33 cellular contexts compared by ENCODE assay signal in the genomic region with DNA sequence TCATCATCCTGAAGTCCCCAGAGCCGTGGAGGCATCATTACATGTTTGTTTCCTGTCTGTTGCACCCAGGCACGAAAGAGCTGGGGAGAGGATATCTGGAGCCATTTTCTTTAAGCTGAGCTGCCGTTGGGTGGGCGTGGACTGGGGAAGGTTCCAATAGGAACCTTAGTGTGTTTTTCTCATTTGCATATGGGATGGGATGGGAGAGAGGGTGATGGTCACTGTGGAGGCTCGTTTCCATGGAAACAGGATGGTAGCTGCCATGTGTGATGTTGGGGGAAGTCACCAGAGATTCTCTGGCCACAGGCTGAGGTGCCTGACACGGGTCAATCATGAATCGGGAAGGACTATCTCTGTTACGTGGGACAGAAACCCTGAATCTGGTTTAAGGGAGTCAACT. TPM values are rescaled to one million over a fixed set of nuclear protein-coding genes. Genes with fewer than 3 reads are reported as not detected.
"Had no signal": no experiment of that assay in that cellular context is flagged by ENCODE, and none has a peak within 500 bp of the region (broad histone marks: within the 10 kb centered on the region; RNA-seq: fewer than 3 reads in every experiment).

No MANE protein-coding gene starts in this region.

- H3K27me3 Mint-ChIP-seq: activated naive CD8-positive, alpha-beta T cell; activated T-cell treated with anti-CD3 and anti-CD28 coated beads, Interleukin-2, amount 50 U/mL, for 24 hours; activated T-helper 17 cell treated with anti-CD3 and anti-CD28 coated beads, Interleukin-2, amount 50 U/mL, for 72 hours; T-helper 17 cell had no signal

- H3K4me2 ChIP-seq: hepatocyte had no signal

- H3K4me3 Mint-ChIP-seq: activated CD4-positive, alpha-beta memory T cell treated with anti-CD3 and anti-CD28 coated beads, Interleukin-2, amount 10 ng/mL, durations not matched to agents 7 days and 5 days; activated CD4-positive, alpha-beta T cell treated with anti-CD3 and anti-CD28 coated beads, Interleukin-2, amount 10 ng/mL, durations not matched to agents 7 days and 5 days; activated naive CD8-positive, alpha-beta T cell; activated T-cell treated with anti-CD3 and anti-CD28 coated beads, Interleukin-2, amount 50 U/mL, for 24 hours; activated T-helper 17 cell treated with anti-CD3 and anti-CD28 coated beads, Interleukin-2, amount 50 U/mL, for 72 hours; dendritic cell treated with granulocyte-macrophage colony-stimulating factor and Interleukin-4, amounts not matched to agents 40 ng/mL and 50 ng/mL, for 4 days; effector memory CD8-positive, alpha-beta T cell; T-helper 17 cell; T-helper 2 cell treated with Interferon-gamma antibody and Interleukin-4, amounts not matched to agents 5 μg/mL and 100 μg/mL, for 36 hours had no signal

- DNase-seq: activated CD4-positive, alpha-beta memory T cell treated with anti-CD3 and anti-CD28 coated beads, Interleukin-2, amount 10 ng/mL, durations not matched to agents 7 days and 5 days; activated CD4-positive, alpha-beta T cell treated with anti-CD3 and anti-CD28 coated beads for 1 hour; activated CD4-positive, alpha-beta T cell treated with anti-CD3 and anti-CD28 coated beads for 4 hours; activated CD4-positive, alpha-beta T cell treated with anti-CD3 and anti-CD28 coated beads, Interleukin-2, amount 10 ng/mL, durations not matched to agents 7 days and 5 days; activated CD4-positive, alpha-beta T cell treated with anti-CD3 and anti-CD28 coated beads, Interleukin-2, amount 50 U/mL, for 4 hours; activated CD8-positive, alpha-beta memory T cell treated with anti-CD3 and anti-CD28 coated beads, Interleukin-2, amount 50 U/mL, for 48 hours; activated effector memory CD4-positive, alpha-beta T cell treated with Interleukin-2 at 50 U/mL for 16 hours; activated gamma-delta T cell treated with Interleukin-2 at 50 U/mL for 16 hours; activated naive CD4-positive, alpha-beta T cell treated with anti-CD3 and anti-CD28 coated beads, Interleukin-2, amount 50 U/mL, for 16 hours; activated naive CD4-positive, alpha-beta T cell treated with Interleukin-2 at 50 U/mL for 16 hours; activated T-cell treated with anti-CD3 and anti-CD28 coated beads for 4 hours; activated T-cell treated with anti-CD3 and anti-CD28 coated beads, Interleukin-2, amount 50 U/mL, for 24 hours; amniotic stem cell; body of pancreas; central memory CD4-positive, alpha-beta T cell; cerebellar nuclear complex; effector CD4-positive, alpha-beta T cell; effector memory CD8-positive, alpha-beta T cell; erythroblast; foreskin keratinocyte; gastrocnemius medialis; heart right ventricle; T-helper 1 cell; T-helper 17 cell; T1000 had no signal

- H3K27ac ChIP-seq: body of pancreas, cardiac muscle cell, coronary artery, esophagus muscularis mucosa, foreskin keratinocyte, gastrocnemius medialis, heart right ventricle, hepatocyte had no signal

- H3K4me1 ChIP-seq: body of pancreas, esophagus muscularis mucosa, foreskin keratinocyte, gastrocnemius medialis, heart right ventricle had no signal

- H3K79me2 ChIP-seq: hepatocyte had no signal

- H3K4me3 ChIP-seq: body of pancreas, cardiac muscle cell, coronary artery, esophagus muscularis mucosa, gastrocnemius medialis, heart right ventricle, hepatocyte had no signal

- H3K9me3 Mint-ChIP-seq: activated T-cell treated with anti-CD3 and anti-CD28 coated beads, Interleukin-2, amount 50 U/mL, for 24 hours; activated T-helper 17 cell treated with anti-CD3 and anti-CD28 coated beads, Interleukin-2, amount 50 U/mL, for 72 hours; effector memory CD8-positive, alpha-beta T cell had no signal

- H3K36me3 Mint-ChIP-seq: activated naive CD8-positive, alpha-beta T cell had no signal

- H3K9me3 ChIP-seq: body of pancreas, gastrocnemius medialis had no signal

- H3K27me3 ChIP-seq: body of pancreas, cardiac muscle cell, hepatocyte had no signal

- H3K36me3 ChIP-seq: cardiac muscle cell, esophagus muscularis mucosa, gastrocnemius medialis, heart right ventricle had no signal

- ATAC-seq: activated T-helper 17 cell treated with anti-CD3 and anti-CD28 coated beads, Interleukin-2, amount 50 U/mL, for 72 hours; body of pancreas; effector memory CD8-positive, alpha-beta T cell; foreskin keratinocyte; gastrocnemius medialis; heart right ventricle; T-helper 17 cell had no signal

- H2AFZ ChIP-seq: hepatocyte had no signal

RNA-seq across cellular contexts. Expression of gene CACNA1I, which starts 39.7 kb away (rescaled TPM):
- total RNA-seq: gastrocnemius medialis had no signal
- polyA plus RNA-seq: foreskin keratinocyte had no signal
